ENCODE assay signal across 8 cellular contexts in genomic region chr18:13112982-13113381, GRCh38.
DNase-seq lines count a peak whose midpoint lies in the region; ATAC-seq and TF ChIP-seq lines count a peak whose summit lies in the region.

No MANE protein-coding gene starts in this region.

- no peak; a peak in 1 of 4 replicates for TF ChIP-seq EP300 in SK-N-SH (IDR thresholded peaks at IDR 0.05; ENCODE audit: borderline replicate concordance in 1 of 2, low read depth in 1 of 2, low read length in 1 of 2)

- H3K27me3 ChIP-seq in HCT116 (ENCODE audit: insufficient read depth, low read length) (no peaks in the 10 kb centered on the region), SK-N-SH (ENCODE audit: insufficient read depth) (no peaks in the 10 kb centered on the region), psoas muscle (ENCODE audit: insufficient read depth in 3 of 3, low read length in 2 of 3) (no peaks in the 10 kb centered on the region), aorta (ENCODE audit: control insufficient read depth in 1 of 2, insufficient read depth in 2 of 2, low read length in 1 of 2) (no peaks in the 10 kb centered on the region)
- H3K27me3 ChIP-seq in CD4-positive, alpha-beta memory T cell (ENCODE audit: insufficient read depth, low read length), result no peaks in the 10 kb centered on the region

- H3F3A ChIP-seq in SK-N-SH (replicated peaks; ENCODE audit: insufficient read depth), result no peaks in the 10 kb centered on the region

- TF ChIP-seq RAD21 in HCT116 (IDR thresholded peaks at IDR 0.05; ENCODE audit: low read depth) (peak; percentile 18; the same call in 1 of the 2 replicates), SK-N-SH (IDR thresholded peaks at IDR 0.05; ENCODE audit: low read length) (peak; percentile 86)

- H3K4me1 ChIP-seq in HCT116 (ENCODE audit: control insufficient read depth in 1 of 2, insufficient read depth in 2 of 2, low read length in 2 of 2), result no peaks in the 10 kb centered on the region
- H3K4me1 ChIP-seq in SK-N-SH (ENCODE audit: control insufficient read depth in 1 of 2, insufficient read depth in 2 of 2, low read depth in 1 of 2, low read length in 1 of 2), result peaks cover 0 to 11% of the 10 kb centered on the region in 2 experiments; a peak in 1 of 4 replicates
- no peaks in the 10 kb centered on the region for H3K4me1 ChIP-seq in psoas muscle
- H3K4me1 ChIP-seq in CD4-positive, alpha-beta memory T cell (ENCODE audit: insufficient read depth, low read length), result no peaks in the 10 kb centered on the region
- H3K4me1 ChIP-seq in aorta (ENCODE audit: control insufficient read depth in 1 of 2, insufficient read depth in 2 of 2, low read length in 2 of 2), result no peaks in the 10 kb centered on the region

- no peaks in the 10 kb centered on the region for H3K4me1 Mint-ChIP-seq in CD4-positive, alpha-beta memory T cell

- peaks cover 34 to 53% of the 10 kb centered on the region in 2 donors for H3K36me3 Mint-ChIP-seq in CD4-positive, alpha-beta memory T cell

- H2AFZ ChIP-seq in HCT116 (ENCODE audit: low read depth, low read length, poor library complexity, severe bottlenecking), result no peak overlapping the region
- no peak overlapping the region for H2AFZ ChIP-seq in SK-N-SH (ENCODE audit: low read depth)

- intact Hi-C loops in HCT116 (cut with micrococcal nuclease), result loop anchor here (2.0 kb wide), 1 partner anchor 518 kb away; no protein-coding TSS in a partner anchor
- intact Hi-C loops in Right ventricle myocardium inferior (cut with DNase I), result loop anchor here (5.0 to 10.0 kb wide), 3 partner anchors 44 to 522 kb away; no protein-coding TSS in a partner anchor
- intact Hi-C loops in psoas muscle (cut with DNase I), result loop anchor here in 1 of 2 donors (2.0 kb wide), 1 partner anchor 46 kb away; no protein-coding TSS in a partner anchor
- intact Hi-C loops in CD4-positive, alpha-beta memory T cell (cut with micrococcal nuclease), result no loop called here
- intact Hi-C loops in aorta (cut with DNase I), result no loop called here

- H3K36me3 ChIP-seq in HCT116 (ENCODE audit: control insufficient read depth in 1 of 2, insufficient read depth in 2 of 2, low read length in 2 of 2) (peaks cover 17 to 22% of the 10 kb centered on the region in 2 experiments), SK-N-SH (replicated peaks in 1 of 2; ENCODE audit: control insufficient read depth in 1 of 2, insufficient read depth in 2 of 2, low read length in 1 of 2) (peaks cover 31 to 57% of the 10 kb centered on the region in 2 experiments), psoas muscle (ENCODE audit: insufficient read depth in 1 of 2, low read depth in 1 of 2) (peaks cover 11 to 67% of the 10 kb centered on the region in 2 donors), aorta (ENCODE audit: control insufficient read depth in 1 of 2, insufficient read depth in 2 of 2, low read length in 1 of 2) (peaks cover 0 to 3% of the 10 kb centered on the region in 2 donors)
- peaks cover 26% of the 10 kb centered on the region for H3K36me3 ChIP-seq in CD4-positive, alpha-beta memory T cell (ENCODE audit: insufficient read depth, low read length)

- H3K4me3 Mint-ChIP-seq in CD4-positive, alpha-beta memory T cell, result no peak overlapping the region

- no peaks in the 10 kb centered on the region for H3K9me2 ChIP-seq in HCT116 (ENCODE audit: insufficient read depth)
- no peaks in the 10 kb centered on the region for H3K9me2 ChIP-seq in SK-N-SH

- POLR2A ChIA-PET in HCT116 (lab: Charles Lee) (no interaction called here), SK-N-SH (lab: Yijun Ruan, JAX) (interaction anchor here (0.9 to 1.1 kb wide), 3 partner anchors 14 to 103 kb away, joined by 3 to 4 read pairs (median 3); no protein-coding TSS in a partner anchor)
- POLR2A ChIA-PET in CD4-positive, alpha-beta memory T cell (lab: Charles Lee; ENCODE audit: partially characterized antibody), result no interaction called here

- H3K79me2 ChIP-seq in HCT116 (ENCODE audit: insufficient read depth, low read length) (no peaks in the 10 kb centered on the region), SK-N-SH (ENCODE audit: insufficient read depth) (no peaks in the 10 kb centered on the region)

- H3K27ac Mint-ChIP-seq in CD4-positive, alpha-beta memory T cell, result peak overlapping the region in 1 of 7 donors; percentile 19

- TF ChIP-seq POLR2A in HCT116 (IDR thresholded peaks at IDR 0.05; ENCODE audit: borderline replicate concordance, extremely low read depth, insufficient read depth, insufficient read length), result no peak

- no peak overlapping the region for H3K4me2 ChIP-seq in HCT116 (ENCODE audit: low read length)
- H3K4me2 ChIP-seq in SK-N-SH, result no peak overlapping the region

- H3K9me3 ChIP-seq in HCT116 (ENCODE audit: control insufficient read depth in 1 of 2, insufficient read depth in 1 of 2, low read depth in 1 of 2, low read length in 2 of 2) (no peaks in the 10 kb centered on the region), SK-N-SH (no peaks in the 10 kb centered on the region), psoas muscle (no peaks in the 10 kb centered on the region), aorta (ENCODE audit: control insufficient read depth, low read length) (no peaks in the 10 kb centered on the region)
- H3K9me3 ChIP-seq in CD4-positive, alpha-beta memory T cell (ENCODE audit: control insufficient read depth in 1 of 2, low read length in 2 of 2), result no peaks in the 10 kb centered on the region

- RAD21 ChIA-PET in HCT116 (lab: Charles Lee; ENCODE audit: low non-redundant PET in 1 of 2, low total read pairs in 2 of 2, uncharacterized antibody in 2 of 2, unreplicated experiment in 2 of 2), result no interaction called here

- H3K9ac ChIP-seq in HCT116 (ENCODE audit: low read length), result no peak overlapping the region
- no peak overlapping the region for H3K9ac ChIP-seq in SK-N-SH

- ATAC-seq in HCT116 (peak; percentile 95), Right ventricle myocardium inferior (peak; percentile 98), psoas muscle (peak; percentile 51 to 73 (median 60)), HG03039 (IDR thresholded peaks at IDR 0.05; ENCODE audit: unreplicated experiment) (no peak), aorta (ENCODE audit: low FRiP score) (no peak)

- TF ChIP-seq CTCF in HCT116 (IDR thresholded peaks at IDR 0.05 in 2 of 3, conservative IDR thresholded peaks at IDR 0.05 in 1 of 3; ENCODE audit: borderline replicate concordance in 1 of 3, insufficient read depth in 1 of 3, low read depth in 2 of 3, low read length in 2 of 3), result peak in 2 of 3 experiments; percentile 35 to 36; a peak in 3 of 6 replicates
- peak; percentile 49 for TF ChIP-seq CTCF in SK-N-SH (IDR thresholded peaks at IDR 0.05)
- TF ChIP-seq CTCF in psoas muscle (IDR thresholded peaks at IDR 0.05), result peak; percentile 25

- 54% methylated on average over 7 of the region's 8 CpGs for WGBS in SK-N-SH (ENCODE audit: low lambda C conversion rate)
- WGBS in psoas muscle, 3 donors, result 36 to 59% (median 55%) methylated on average over 8 of the region's 8 CpGs
- 21 to 39% methylated on average over 8 of the region's 8 CpGs for WGBS in aorta, 2 donors

- CTCF ChIA-PET in HCT116 (lab: Charles Lee), result interaction anchor here (0.5 to 1.4 kb wide), 5 partner anchors 46 to 974 kb away, joined by 3 to 6 read pairs (median 3); no protein-coding TSS in a partner anchor
- CTCF ChIA-PET in SK-N-SH (lab: Yijun Ruan, JAX), result interaction anchor here (0.6 to 2.9 kb wide), 47 partner anchors 9 to 689 kb away, joined by 3 to 59 read pairs (median 4); partner anchors contain the start of gene LDLRAD4
- CTCF ChIA-PET in CD4-positive, alpha-beta memory T cell (lab: Charles Lee; ENCODE audit: partially characterized antibody), result interaction anchor here (1.0 to 2.5 kb wide), 2 partner anchors 23 to 47 kb away, joined by 3 to 17 read pairs; no protein-coding TSS in a partner anchor

- H4K20me1 ChIP-seq in HCT116 (ENCODE audit: insufficient read depth), result no peaks in the 10 kb centered on the region
- H4K20me1 ChIP-seq in SK-N-SH (ENCODE audit: insufficient read depth), result no peaks in the 10 kb centered on the region

- no peaks in the 10 kb centered on the region for H3K9me3 Mint-ChIP-seq in CD4-positive, alpha-beta memory T cell

- DNase-seq in HCT116 (ENCODE audit: low read depth, low spot score) (peak; percentile 2), SK-N-SH (peak; percentile 84), Right ventricle myocardium inferior (ENCODE audit: missing footprints) (peak; percentile 83), psoas muscle (peak in 1 of 2 donors; percentile 36), aorta (no peak)
- DNase-seq in activated effector memory CD4-positive, alpha-beta T cell treated with anti-CD3 and anti-CD28 coated beads, Interleukin-2, amount 50 U/mL, for 16 hours, result no peak
- no peak for DNase-seq in CD4-positive, alpha-beta memory T cell

- no TSS peak for BruUV-seq in HCT116 (replicated peaks; lab: Mats Ljungman, UMichigan)

- no peaks in the 10 kb centered on the region for H3K27me3 Mint-ChIP-seq in CD4-positive, alpha-beta memory T cell

- H3K4me3 ChIP-seq in HCT116 (replicated peaks in 1 of 2; ENCODE audit: low read depth in 1 of 2, low read length in 2 of 2) (no peak overlapping the region), SK-N-SH (ENCODE audit: low read depth in 2 of 2, low read length in 1 of 2) (no peak overlapping the region), psoas muscle (no peak overlapping the region), aorta (ENCODE audit: low read length in 2 of 2) (no peak overlapping the region)
- H3K4me3 ChIP-seq in CD4-positive, alpha-beta memory T cell (ENCODE audit: low read length in 2 of 2), result no peak overlapping the region

- H3K27ac ChIP-seq in HCT116 (ENCODE audit: low read depth, low read length) (no peak overlapping the region), SK-N-SH (ENCODE audit: low read depth in 2 of 2, low read length in 1 of 2) (peak overlapping the region in 1 of 2 experiments; percentile 76; a peak in 2 of 4 replicates), psoas muscle (no peak overlapping the region), aorta (ENCODE audit: low read depth in 1 of 2, low read length in 2 of 2) (no peak overlapping the region)
- no peak overlapping the region for H3K27ac ChIP-seq in CD4-positive, alpha-beta memory T cell (ENCODE audit: low read depth, low read length)

TF ChIP-seq in HCT116, 20 proteins besides CTCF, POLR2A, EP300 and RAD21 (continues in another document):
- no peak for TF ChIP-seq CBX3 (IDR thresholded peaks at IDR 0.05; ENCODE audit: low read depth)
- no peak for TF ChIP-seq EGR1 (IDR thresholded peaks at IDR 0.05; ENCODE audit: low read depth)
- TF ChIP-seq, protein P1, sequence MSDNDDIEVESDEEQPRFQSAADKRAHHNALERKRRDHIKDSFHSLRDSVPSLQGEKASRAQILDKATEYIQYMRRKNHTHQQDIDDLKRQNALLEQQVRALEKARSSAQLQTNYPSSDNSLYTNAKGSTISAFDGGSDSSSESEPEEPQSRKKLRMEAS (IDR thresholded peaks at IDR 0.05), result no peak

Comparison
In these comparisons a context has a peak if more than half of its experiments do, and no peak if none do; other contexts are left out.
1. ATAC-seq: peak in HCT116 (single experiment), Right ventricle myocardium inferior (single experiment) and psoas muscle (4 of 4); none in HG03039 (single experiment) and aorta (single experiment).
2. DNase-seq: peak in HCT116 (single experiment), SK-N-SH (single experiment) and Right ventricle myocardium inferior (single experiment); none in activated effector memory CD4-positive, alpha-beta T cell treated with anti-CD3 and anti-CD28 coated beads, Interleukin-2, amount 50 U/mL, for 16 hours (single experiment), CD4-positive, alpha-beta memory T cell (0 of 5) and aorta (0 of 2).
3. intact Hi-C loops: an anchor here in HCT116 (2.0 kb wide) and Right ventricle myocardium inferior (5.0 to 10.0 kb wide); none called in CD4-positive, alpha-beta memory T cell and aorta.
4. Of the 11 proteins assayed by ChIP-seq in both SK-N-SH and HCT116: peak only in SK-N-SH: none; only in HCT116: none; in both: CTCF and RAD21; in neither: 9.
5. Peak in every context shown above with its lines, with median percentiles within 50 percentile points of each other: CTCF ChIP-seq.